In the genomic region with DNA sequence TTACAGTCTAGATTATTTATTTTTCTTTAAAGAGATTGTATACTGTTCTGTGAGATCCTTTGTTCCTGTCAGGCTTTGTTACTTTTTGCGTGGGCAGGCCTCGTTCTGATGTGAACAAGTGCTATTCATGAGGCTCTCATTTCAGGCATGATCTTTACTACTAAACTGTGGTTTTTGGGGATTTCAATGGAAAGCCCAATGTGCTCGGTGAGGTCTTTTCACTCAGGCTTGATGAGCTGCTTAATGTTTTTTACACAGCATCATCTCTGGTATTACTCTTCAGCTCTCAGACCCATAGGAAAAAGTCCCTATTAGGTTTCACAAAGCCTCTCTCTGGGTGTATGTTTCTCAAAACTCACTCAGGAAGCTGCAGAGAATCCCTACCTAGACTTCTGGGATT, we compare ENCODE assay signal across 29 cellular contexts.
DNase-seq lines count a peak whose midpoint lies in the region; ATAC-seq and TF ChIP-seq lines count a peak whose summit lies in the region.
"Had no signal": no experiment of that assay in that cellular context is flagged by ENCODE, and none has a peak within 500 bp of the region (broad histone marks: within the 10 kb centered on the region; RNA-seq: fewer than 3 reads in every experiment).

No MANE protein-coding gene starts in this region.

- in situ Hi-C loops in GM13976 (cut with MboI; ENCODE audit: low sequenced_read_pairs, unreplicated experiment): no loop called here

- H3K4me1 ChIP-seq in A673 (ENCODE audit: insufficient read depth, low read length, poor library complexity, severe bottlenecking): no peaks in the 10 kb centered on the region
- H3K4me1 ChIP-seq: adrenal gland, foreskin keratinocyte, upper lobe of right lung had no signal

- CTCF ChIA-PET in A673 (lab: Charles Lee): no interaction called here

- TF ChIP-seq CTCF in GM13976 (IDR thresholded peaks at IDR 0.05; ENCODE audit: borderline replicate concordance, control extremely low read depth, extremely low read depth, insufficient read depth, missing control alignments) (no peak), A673 (conservative IDR thresholded peaks at IDR 0.05; ENCODE audit: low read depth, low read length) (no peak)

- no peak overlapping the region for H3K27ac ChIP-seq in A673 (ENCODE audit: low read depth, low read length, poor library complexity, severe bottlenecking)
- H3K27ac ChIP-seq: adrenal gland, brain microvascular endothelial cell, foreskin keratinocyte, upper lobe of right lung had no signal

- ATAC-seq in GM19351 (IDR thresholded peaks at IDR 0.05; ENCODE audit: unreplicated experiment) (peak; percentile 60), HG02885 (IDR thresholded peaks at IDR 0.05; ENCODE audit: poor library complexity, unreplicated experiment) (peak; percentile 87), HG03565 (IDR thresholded peaks at IDR 0.05; ENCODE audit: unreplicated experiment) (peak; percentile 77), sciatic nerve (no peak)
- ATAC-seq: activated CD8-positive, alpha-beta T cell treated with anti-CD3 and anti-CD28 coated beads, Interleukin-2, amount 10 ng/mL, durations not matched to agents 7 days and 5 days; foreskin keratinocyte; HCT116; HepG2; PC-3; upper lobe of right lung had no signal

- peak; percentile 11 for DNase-seq in GM13976 (ENCODE audit: low spot score)
- no peak for DNase-seq in A673 (ENCODE audit: low spot score)
- DNase-seq in activated naive CD4-positive, alpha-beta T cell treated with anti-CD3 and anti-CD28 coated beads, Interleukin-2, amount 50 U/mL, for 16 hours: no peak
- DNase-seq in SHP77 treated with DMSO at 0.1 percent for 48 hours (lab: John Stamatoyannopoulos, UW): no peak
- no peak for DNase-seq in sciatic nerve (ENCODE audit: low spot score)
- DNase-seq: activated CD8-positive, alpha-beta T cell treated with anti-CD3 and anti-CD28 coated beads, Interleukin-2, amount 10 ng/mL, durations not matched to agents 7 days and 5 days; activated gamma-delta T cell treated with Interleukin-2 at 50 U/mL for 16 hours; activated T-cell treated with anti-CD3 and anti-CD28 coated beads, Interleukin-2, amount 50 U/mL, for 1 hour; adrenal gland; brain microvascular endothelial cell; C1 segment of cervical spinal cord; Calu3; effector CD8-positive, alpha-beta T cell; foreskin keratinocyte; hippocampal formation; NCI-H1092; NCI-H2029; nephron progenitor cell; PC-3; posterior cingulate gyrus; SHP77; stimulated activated CD8-positive, alpha-beta memory T cell treated with anti-CD3 and anti-CD28 coated beads, Interleukin-4, amount 100 ng/mL, for 48 hours; SW 1271; upper lobe of right lung had no signal

- H3K9me3 ChIP-seq in A673 (ENCODE audit: low read depth, low read length, poor library complexity, severe bottlenecking): no peaks in the 10 kb centered on the region
- H3K9me3 ChIP-seq: adrenal gland, upper lobe of right lung had no signal

- POLR2A ChIA-PET in A673 (lab: Charles Lee; ENCODE audit: low non-redundant PET): no interaction called here

- no peak overlapping the region for H3K4me3 ChIP-seq in A673 (ENCODE audit: low read depth, low read length, poor library complexity, severe bottlenecking)
- H3K4me3 ChIP-seq: adrenal gland, upper lobe of right lung had no signal

- H3K36me3 ChIP-seq in A673 (ENCODE audit: insufficient read depth, low read length, poor library complexity, severe bottlenecking): no peaks in the 10 kb centered on the region
- H3K36me3 ChIP-seq: adrenal gland, brain microvascular endothelial cell, upper lobe of right lung had no signal

- no peaks in the 10 kb centered on the region for H3K27me3 ChIP-seq in A673 (replicated peaks; ENCODE audit: insufficient read depth, low read depth, low read length, poor library complexity)
- H3K27me3 ChIP-seq: adrenal gland, brain microvascular endothelial cell, foreskin keratinocyte, upper lobe of right lung had no signal

- BruUV-seq in A673 (replicated peaks; lab: Mats Ljungman, UMichigan): no TSS peak

- intact Hi-C loops in A673 (cut with micrococcal nuclease; ENCODE audit: unreplicated experiment): no loop called here
- intact Hi-C loops in sciatic nerve (cut with DNase I): no loop called here
